ENCODE assay signal across 8 cellular contexts in the genomic region with DNA sequence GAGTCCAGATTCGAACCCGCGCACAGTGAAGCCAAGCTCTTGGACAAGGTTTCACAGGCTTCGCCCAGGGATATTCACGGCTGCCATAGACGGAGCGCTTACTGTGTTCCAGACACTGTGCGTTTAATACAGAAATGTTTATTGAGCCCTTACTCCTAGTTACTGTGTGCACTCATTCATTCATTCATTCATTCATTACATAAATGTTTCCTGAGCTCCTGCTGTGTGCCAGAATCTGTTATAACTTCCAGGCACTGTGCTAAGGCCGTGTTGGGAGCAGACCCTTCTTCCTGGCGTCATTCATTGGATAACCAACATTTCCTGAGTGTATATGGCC. TPM values are rescaled to one million over a fixed set of nuclear protein-coding genes. Genes with fewer than 3 reads are reported as not detected.
DNase-seq lines count a peak whose midpoint lies in the region; ATAC-seq and TF ChIP-seq lines count a peak whose summit lies in the region.

No MANE protein-coding gene starts in this region.

- H3K4me3 Mint-ChIP-seq in stimulated activated naive CD8-positive, alpha-beta T cell treated with anti-CD3 and anti-CD28 coated beads, Interleukin-15, Interleukin-2, amounts not matched to agents 100 ng/mL and 50 ng/mL, for 24 hours: peak overlapping the region; percentile 84

- H3K27me3 ChIP-seq in breast epithelium (no peaks in the 10 kb centered on the region), mononuclear cell (ENCODE audit: insufficient read depth, low read length) (no peaks in the 10 kb centered on the region)

- H3K4me1 Mint-ChIP-seq in stimulated activated naive CD8-positive, alpha-beta T cell treated with anti-CD3 and anti-CD28 coated beads, Interleukin-15, Interleukin-2, amounts not matched to agents 100 ng/mL and 50 ng/mL, for 24 hours (ENCODE audit: low read depth): peaks cover 49% of the 10 kb centered on the region

- H3K4me1 ChIP-seq in breast epithelium: no peaks in the 10 kb centered on the region
- peaks cover 64% of the 10 kb centered on the region for H3K4me1 ChIP-seq in mononuclear cell (ENCODE audit: insufficient read depth, low read length)

- no peak for TF ChIP-seq CTCF in breast epithelium (IDR thresholded peaks at IDR 0.05)

- H3K36me3 Mint-ChIP-seq in stimulated activated naive CD8-positive, alpha-beta T cell treated with anti-CD3 and anti-CD28 coated beads, Interleukin-15, Interleukin-2, amounts not matched to agents 100 ng/mL and 50 ng/mL, for 24 hours (ENCODE audit: low read depth): no peaks in the 10 kb centered on the region

- no peaks in the 10 kb centered on the region for H3K27me3 Mint-ChIP-seq in stimulated activated naive CD8-positive, alpha-beta T cell treated with anti-CD3 and anti-CD28 coated beads, Interleukin-15, Interleukin-2, amounts not matched to agents 100 ng/mL and 50 ng/mL, for 24 hours

- H3K27ac ChIP-seq in breast epithelium: peak overlapping the region; percentile 97 to 100

- intact Hi-C loops in breast epithelium (cut with DNase I; ENCODE audit: low total_unique reads): no loop called here

- H3K27ac Mint-ChIP-seq in stimulated activated naive CD8-positive, alpha-beta T cell treated with anti-CD3 and anti-CD28 coated beads, Interleukin-15, Interleukin-2, amounts not matched to agents 100 ng/mL and 50 ng/mL, for 24 hours: peak overlapping the region; percentile 85

- DNase-seq in stimulated activated naive CD8-positive, alpha-beta T cell treated with anti-CD3 and anti-CD28 coated beads, Interleukin-15, Interleukin-2, amounts not matched to agents 100 U/mL and 50 U/mL, for 24 hours: no peak
- DNase-seq in breast epithelium (ENCODE audit: low spot score in 2 of 2) (no peak), DMS79 (lab: John Stamatoyannopoulos, UW) (no peak), T-helper 9 cell (no peak)

- H3K9me3 Mint-ChIP-seq in stimulated activated naive CD8-positive, alpha-beta T cell treated with anti-CD3 and anti-CD28 coated beads, Interleukin-15, Interleukin-2, amounts not matched to agents 100 ng/mL and 50 ng/mL, for 24 hours: no peaks in the 10 kb centered on the region

- H3K9me3 ChIP-seq in breast epithelium (no peaks in the 10 kb centered on the region), mononuclear cell (ENCODE audit: low read depth, low read length) (no peaks in the 10 kb centered on the region)

- no peak for ATAC-seq in stimulated activated naive CD8-positive, alpha-beta T cell treated with anti-CD3 and anti-CD28 coated beads, Interleukin-15, Interleukin-2, amounts not matched to agents 100 U/mL and 50 U/mL, for 24 hours
- ATAC-seq in HG03045 (IDR thresholded peaks at IDR 0.05; ENCODE audit: unreplicated experiment) (no peak), GM19455 (IDR thresholded peaks at IDR 0.05; ENCODE audit: unreplicated experiment) (no peak)

- H3K36me3 ChIP-seq in breast epithelium: no peaks in the 10 kb centered on the region

- TF ChIP-seq POLR2A in breast epithelium (IDR thresholded peaks at IDR 0.05): no peak

- H3K4me3 ChIP-seq in breast epithelium (peak overlapping the region; percentile 70 to 98 (median 74)), mononuclear cell (ENCODE audit: low read length) (peak overlapping the region; percentile 50)

RNA-seq across cellular contexts. Expression of gene MED13L, which starts 0.7 kb away (rescaled TPM):
- 100 to 1,000 TPM; 248 to 387 (median 279) TPM for total RNA-seq in breast epithelium
- 382 TPM for total RNA-seq in mononuclear cell
